9 cellular contexts compared by ENCODE assay signal in the genomic region with DNA sequence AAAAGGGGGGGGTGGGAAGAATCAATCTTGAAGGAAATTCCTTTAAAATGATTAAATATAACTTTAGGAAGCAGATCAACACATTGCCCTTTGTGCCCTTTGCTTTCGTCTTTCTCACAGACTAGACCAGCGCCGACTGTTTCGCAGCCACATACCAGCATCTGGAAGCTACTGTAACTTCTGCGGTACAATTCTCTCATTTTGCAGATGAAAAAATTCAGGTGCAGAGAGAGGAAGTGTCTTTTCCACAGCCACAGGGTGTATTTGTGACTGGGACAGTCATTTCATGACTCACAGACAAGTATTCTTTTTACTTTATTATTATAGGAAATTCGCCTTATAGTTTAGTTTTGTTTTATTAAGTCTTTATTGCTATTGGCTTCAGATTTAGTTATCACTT.
DNase-seq lines count a peak whose midpoint lies in the region; ATAC-seq, FAIRE-seq and TF ChIP-seq lines count a peak whose summit lies in the region.
"Had no signal": no experiment of that assay in that cellular context is flagged by ENCODE, and none has a peak within 500 bp of the region (broad histone marks: within the 10 kb centered on the region; RNA-seq: fewer than 3 reads in every experiment).

No MANE protein-coding gene starts in this region.

- no peaks in the 10 kb centered on the region for H3K36me3 Mint-ChIP-seq in T-helper 1 cell treated with Interleukin-12 subunit alpha and Interleukin-12 subunit beta and Interleukin-4 antibody, amounts not matched to agents 30 μg/mL and 1 μg/mL, for 36 hours (ENCODE audit: low read depth)
- no peaks in the 10 kb centered on the region for H3K36me3 Mint-ChIP-seq in effector memory CD8-positive, alpha-beta T cell (ENCODE audit: insufficient read depth)

- H3K27me3 Mint-ChIP-seq in T-helper 1 cell treated with Interleukin-12 subunit alpha and Interleukin-12 subunit beta and Interleukin-4 antibody, amounts not matched to agents 30 μg/mL and 1 μg/mL, for 36 hours (ENCODE audit: low read depth): peaks cover 19% of the 10 kb centered on the region
- no peaks in the 10 kb centered on the region for H3K27me3 Mint-ChIP-seq in effector memory CD8-positive, alpha-beta T cell

- ATAC-seq in effector memory CD8-positive, alpha-beta T cell (replicated peaks): peak; percentile 86
- ATAC-seq in HG03469 (IDR thresholded peaks at IDR 0.05; ENCODE audit: unreplicated experiment): no peak

- peaks cover 8% of the 10 kb centered on the region for H3K4me1 Mint-ChIP-seq in T-helper 1 cell treated with Interleukin-12 subunit alpha and Interleukin-12 subunit beta and Interleukin-4 antibody, amounts not matched to agents 30 μg/mL and 1 μg/mL, for 36 hours (ENCODE audit: low read depth)
- H3K4me1 Mint-ChIP-seq in effector memory CD8-positive, alpha-beta T cell (ENCODE audit: low read depth in 2 of 2): peaks cover 28 to 36% of the 10 kb centered on the region in 2 donors
- H3K4me1 Mint-ChIP-seq: endodermal cell had no signal

- DNase-seq in CD1c-positive myeloid dendritic cell (ENCODE audit: extremely low spot score): peak; percentile 5
- DNase-seq in GM20000 (ENCODE audit: low spot score): peak; percentile 19
- peak; percentile 30 to 35 (median 35) for DNase-seq in effector memory CD8-positive, alpha-beta T cell
- no peak for DNase-seq in DMS114 treated with DMSO at 0.1 percent for 48 hours (lab: John Stamatoyannopoulos, UW; ENCODE audit: unreplicated experiment)
- DNase-seq in NCI-H1105 (lab: John Stamatoyannopoulos, UW): no peak
- DNase-seq in GM19239 (ENCODE audit: insufficient read length, low spot score): no peak
- DNase-seq: endodermal cell had no signal

- no peaks in the 10 kb centered on the region for H3K9me3 Mint-ChIP-seq in T-helper 1 cell treated with Interleukin-12 subunit alpha and Interleukin-12 subunit beta and Interleukin-4 antibody, amounts not matched to agents 30 μg/mL and 1 μg/mL, for 36 hours
- H3K9me3 Mint-ChIP-seq in effector memory CD8-positive, alpha-beta T cell: no peaks in the 10 kb centered on the region
- H3K9me3 Mint-ChIP-seq: endodermal cell had no signal

- H3K4me3 Mint-ChIP-seq in T-helper 1 cell treated with Interleukin-12 subunit alpha and Interleukin-12 subunit beta and Interleukin-4 antibody, amounts not matched to agents 30 μg/mL and 1 μg/mL, for 36 hours: peak overlapping the region; percentile 48
- H3K4me3 Mint-ChIP-seq in effector memory CD8-positive, alpha-beta T cell: peak overlapping the region; percentile 77 to 93
- H3K4me3 Mint-ChIP-seq: endodermal cell had no signal

- no peak for TF ChIP-seq CTCF in GM20000 (IDR thresholded peaks at IDR 0.05; ENCODE audit: extremely low read depth, missing control alignments)

- no peak for FAIRE-seq in GM19239 (lab: Jason Lieb, UNC)

- H3K27ac Mint-ChIP-seq in T-helper 1 cell treated with Interleukin-12 subunit alpha and Interleukin-12 subunit beta and Interleukin-4 antibody, amounts not matched to agents 30 μg/mL and 1 μg/mL, for 36 hours: no peak overlapping the region
- peak overlapping the region; percentile 69 to 88 for H3K27ac Mint-ChIP-seq in effector memory CD8-positive, alpha-beta T cell
- H3K27ac Mint-ChIP-seq: endodermal cell had no signal

Comparison
In these comparisons a context has a peak if more than half of its experiments do, and no peak if none do; other contexts are left out.
1. DNase-seq: peak in CD1c-positive myeloid dendritic cell (single experiment), GM20000 (single experiment) and effector memory CD8-positive, alpha-beta T cell (3 of 3); none in DMS114 treated with DMSO at 0.1 percent for 48 hours (single experiment), NCI-H1105 (single experiment) and GM19239 (single experiment).